8 cellular contexts compared by ENCODE assay signal in genomic region chr4:90127223-90127705, GRCh38. TPM values are rescaled to one million over a fixed set of nuclear protein-coding genes. Genes with fewer than 3 reads are reported as not detected.
A peak's percentile ranks its signal among the peaks of the same experiment; 100 is the strongest.
DNase-seq lines count a peak whose midpoint lies in the region; ATAC-seq and TF ChIP-seq lines count a peak whose summit lies in the region.

CCSER1 (plus strand) TSS chr4:90127394.

- no peaks in the 10 kb centered on the region for H3K36me3 Mint-ChIP-seq in naive B cell

- H3K9me3 ChIP-seq in thyroid gland: no peaks in the 10 kb centered on the region

- TF ChIP-seq POLR2A in thyroid gland (IDR thresholded peaks at IDR 0.05): peak; percentile 62 to 97

- peaks cover 16 to 28% (median 23%) of the 10 kb centered on the region in 3 donors for H3K4me1 Mint-ChIP-seq in naive B cell

- TF ChIP-seq CTCF in AG04449 (IDR thresholded peaks at IDR 0.05; ENCODE audit: insufficient read depth, low read length, missing control alignments) (no peak), thyroid gland (IDR thresholded peaks at IDR 0.05) (peak in 1 of 6 experiments; percentile 12)

- peaks cover 4 to 10% of the 10 kb centered on the region in 2 donors for H3K4me1 ChIP-seq in thyroid gland

- ATAC-seq in GM18909 (IDR thresholded peaks at IDR 0.05; ENCODE audit: poor library complexity, unreplicated experiment) (peak; percentile 80), HG03103 (IDR thresholded peaks at IDR 0.05; ENCODE audit: low read depth, unreplicated experiment) (peak; percentile 77), naive B cell (ENCODE audit: low read depth in 2 of 2) (peak; percentile 76 to 78)

- no peaks in the 10 kb centered on the region for H3K27me3 Mint-ChIP-seq in naive B cell

- no peaks in the 10 kb centered on the region for H3K27me3 ChIP-seq in thyroid gland

- H3K4me3 Mint-ChIP-seq in naive B cell: peak within 1 kb of the TSS; percentile 86 to 100 (median 98)

- H3K4me3 ChIP-seq in AG04449 (ENCODE audit: low read depth, low read length) (peak within 1 kb of the TSS; percentile 2; the same call in 1 of the 2 replicates), thyroid gland (replicated peaks in 1 of 3) (peak within 1 kb of the TSS; percentile 62 to 83 (median 79))

- POLR2A ChIA-PET in AG04449 (lab: Yijun Ruan, JAX): no interaction called here

- peak within 1 kb of the TSS; percentile 70 to 82 (median 75) for H3K27ac ChIP-seq in thyroid gland

- DNase-seq in AG04449 (ENCODE audit: low read depth, low spot score) (no peak), NCI-H526 (lab: John Stamatoyannopoulos, UW) (peak; percentile 82 to 90), fibroblast of peridontal ligament (ENCODE audit: extremely low read depth) (peak; percentile 13), naive B cell (peak; percentile 86), thyroid gland (peak; percentile 92 to 93)
- DNase-seq in activated T-cell treated with anti-CD3 and anti-CD28 coated beads, Interleukin-2, amount 50 U/mL, for 48 hours: peak; percentile 35 to 49

- no peaks in the 10 kb centered on the region for H3K36me3 ChIP-seq in thyroid gland

- no peaks in the 10 kb centered on the region for H3K9me3 Mint-ChIP-seq in naive B cell

- intact Hi-C loops in thyroid gland (cut with DNase I): no loop called here

- H3K27ac Mint-ChIP-seq in naive B cell: peak within 1 kb of the TSS; percentile 95 to 99 (median 99)

- WGBS in thyroid gland, 2 donors: 3% methylated on average over 31 to 35 of the region's 35 CpGs

- CTCF ChIA-PET in AG04449 (lab: Yijun Ruan, JAX): no interaction called here

RNA-seq across cellular contexts. Expression of gene CCSER1, which starts in this region (rescaled TPM):
- 10 to 100 TPM in 4 of 6 donors, 1 to 10 TPM in 1, not detected in 1; 4.4 to 16.4 (median 14.9) TPM for polyA plus RNA-seq in naive B cell (ENCODE audit: low read depth in 6 of 6)
- total RNA-seq in thyroid gland: 10 to 100 TPM; 37.7 to 52.3 (median 43.3) TPM
